In the genomic region with DNA sequence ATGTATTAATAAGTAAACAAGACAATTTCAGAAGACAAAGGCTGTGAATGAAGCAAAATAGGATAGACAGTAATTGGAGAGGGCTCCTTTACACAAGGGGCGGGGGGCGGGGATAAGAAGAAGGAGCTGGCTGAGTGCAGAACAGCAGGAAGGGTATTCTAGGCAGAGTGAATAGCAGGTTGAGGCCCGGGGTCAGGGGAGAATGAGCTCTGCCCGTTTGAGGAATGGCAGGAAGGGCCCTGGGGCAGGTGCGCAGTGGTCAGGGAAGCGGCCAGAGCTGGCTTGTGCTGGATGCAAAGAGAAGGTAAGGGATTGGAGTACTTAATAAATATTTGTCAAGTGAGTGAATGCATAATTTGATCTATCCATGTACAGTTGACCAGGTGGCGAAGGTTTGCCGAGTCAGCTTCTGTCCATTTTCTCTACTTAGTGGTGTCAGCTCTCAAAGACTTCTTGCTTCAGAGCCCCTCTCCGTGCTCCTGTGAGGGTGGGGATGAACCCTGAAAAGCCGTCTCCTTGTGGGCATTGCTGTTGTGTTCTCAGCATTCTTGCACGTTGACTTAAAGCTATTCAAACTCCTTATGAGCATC, we compare ENCODE assay signal across 15 cellular contexts.
"Had no signal": no experiment of that assay in that cellular context is flagged by ENCODE, and none has a peak within 500 bp of the region (broad histone marks: within the 10 kb centered on the region; RNA-seq: fewer than 3 reads in every experiment).

No MANE protein-coding gene starts in this region.

- H3K9me3 ChIP-seq: esophagus squamous epithelium, psoas muscle, transverse colon had no signal

- H3K9me3 Mint-ChIP-seq: activated B cell treated with CpG ODN at 0.5 μM for 24 hours; activated CD4-positive, alpha-beta T cell treated with anti-CD3 and anti-CD28 coated beads, Interleukin-2, amount 10 ng/mL, durations not matched to agents 24 days and 14 days; activated naive CD4-positive, alpha-beta T cell treated with anti-CD3 and anti-CD28 coated beads for 36 hours; activated T-helper 1 cell treated with anti-CD3 and anti-CD28 coated beads, Interleukin-12 subunit alpha, Interleukin-12 subunit beta, Interleukin-2, Interleukin-4 antibody, amounts not matched to agents 30 ng/mL and 10 ng/mL and 1 ng/mL, durations not matched to agents 14 hours and 24 hours and 36 hours; naive thymus-derived CD8-positive, alpha-beta T cell had no signal

- H3K36me3 ChIP-seq: esophagus squamous epithelium, transverse colon had no signal

- H3K27ac Mint-ChIP-seq: activated B cell treated with CpG ODN at 0.5 μM for 24 hours; activated CD4-positive, alpha-beta T cell treated with anti-CD3 and anti-CD28 coated beads, Interleukin-2, amount 10 ng/mL, durations not matched to agents 24 days and 14 days; activated naive CD4-positive, alpha-beta T cell treated with anti-CD3 and anti-CD28 coated beads for 36 hours; activated T-helper 1 cell treated with anti-CD3 and anti-CD28 coated beads, Interleukin-12 subunit alpha, Interleukin-12 subunit beta, Interleukin-2, Interleukin-4 antibody, amounts not matched to agents 30 ng/mL and 10 ng/mL and 1 ng/mL, durations not matched to agents 14 hours and 24 hours and 36 hours had no signal

- H3K4me1 Mint-ChIP-seq: activated CD4-positive, alpha-beta T cell treated with anti-CD3 and anti-CD28 coated beads, Interleukin-2, amount 10 ng/mL, durations not matched to agents 24 days and 14 days had no signal

- H3K36me3 Mint-ChIP-seq: naive thymus-derived CD8-positive, alpha-beta T cell had no signal

- H3K4me3 Mint-ChIP-seq: activated B cell treated with CpG ODN at 0.5 μM for 24 hours; activated CD4-positive, alpha-beta T cell treated with anti-CD3 and anti-CD28 coated beads, Interleukin-2, amount 10 ng/mL, durations not matched to agents 24 days and 14 days; activated naive CD4-positive, alpha-beta T cell treated with anti-CD3 and anti-CD28 coated beads for 36 hours; activated T-helper 1 cell treated with anti-CD3 and anti-CD28 coated beads, Interleukin-12 subunit alpha, Interleukin-12 subunit beta, Interleukin-2, Interleukin-4 antibody, amounts not matched to agents 30 ng/mL and 10 ng/mL and 1 ng/mL, durations not matched to agents 14 hours and 24 hours and 36 hours; naive thymus-derived CD8-positive, alpha-beta T cell had no signal

- ATAC-seq: left colon; naive thymus-derived CD8-positive, alpha-beta T cell; psoas muscle; sciatic nerve had no signal

- H3K4me1 ChIP-seq: psoas muscle had no signal

- DNase-seq: activated B cell treated with CpG ODN at 0.5 μM for 24 hours; activated CD4-positive, alpha-beta T cell treated with anti-CD3 and anti-CD28 coated beads, Interleukin-2, amount 10 ng/mL, durations not matched to agents 24 days and 14 days; activated naive CD4-positive, alpha-beta T cell treated with anti-CD3 and anti-CD28 coated beads for 36 hours; esophagus squamous epithelium; foreskin fibroblast; glutamatergic neuron; left colon; naive thymus-derived CD8-positive, alpha-beta T cell; psoas muscle; stimulated activated CD4-positive, alpha-beta T cell treated with anti-CD3 and anti-CD28 coated beads, Interleukin-2, amount 100 ng/mL, for 24 hours; stimulated activated naive CD4-positive, alpha-beta T cell; substantia nigra; transverse colon had no signal

- H3K4me3 ChIP-seq: esophagus squamous epithelium, psoas muscle, transverse colon had no signal
